ENCODE assay signal across 21 cellular contexts in the genomic region with DNA sequence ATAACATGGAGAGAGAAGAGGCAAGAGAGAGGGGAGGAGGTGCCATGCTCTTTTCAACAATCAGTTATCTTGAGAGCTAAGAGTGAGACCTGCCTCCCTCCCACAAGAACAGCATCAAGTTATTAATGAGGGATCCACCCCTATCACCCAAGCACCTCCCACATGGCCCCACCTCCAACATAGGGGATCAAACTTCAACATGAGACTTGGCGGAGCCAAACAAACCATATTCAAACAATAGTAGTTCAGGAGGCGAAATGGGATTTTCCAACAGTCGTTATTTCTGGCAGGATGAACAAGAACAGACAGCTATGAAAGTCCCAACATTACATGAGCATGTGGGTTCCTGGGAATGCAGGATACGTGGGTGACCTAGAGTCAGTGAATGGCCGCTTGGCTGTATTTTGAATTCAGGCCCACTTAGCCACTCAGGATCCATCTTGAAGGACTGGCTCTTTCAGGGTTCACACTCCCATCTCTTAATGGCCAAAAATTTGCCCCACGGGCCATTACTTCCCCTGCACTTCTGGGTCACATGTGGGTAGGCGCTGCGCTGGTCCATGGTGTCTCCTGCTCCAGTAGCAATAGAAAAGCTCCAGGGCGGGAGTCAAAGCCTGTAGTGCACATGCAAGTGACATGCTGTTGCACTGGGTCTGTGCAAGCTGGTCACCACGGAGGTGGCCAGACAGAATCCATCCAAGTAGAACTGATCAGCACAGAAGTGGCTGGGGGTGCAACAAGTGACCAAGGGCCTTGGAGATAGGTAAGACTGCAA. TPM values are rescaled to one million over a fixed set of nuclear protein-coding genes. Genes with fewer than 3 reads are reported as not detected.
DNase-seq lines count a peak whose midpoint lies in the region; ATAC-seq and TF ChIP-seq lines count a peak whose summit lies in the region.
"Had no signal": no experiment of that assay in that cellular context is flagged by ENCODE, and none has a peak within 500 bp of the region (broad histone marks: within the 10 kb centered on the region; RNA-seq: fewer than 3 reads in every experiment).

No MANE protein-coding gene starts in this region.

- H2BK5ac ChIP-seq in mesendoderm (ENCODE audit: low read length): no peak overlapping the region

- no peak overlapping the region for H4K8ac ChIP-seq in mesendoderm (ENCODE audit: low read depth, low read length)

- TF ChIP-seq CTCF in suprapubic skin (IDR thresholded peaks at IDR 0.05): no peak

- H3K79me2 ChIP-seq in mesendoderm (ENCODE audit: control insufficient read depth, insufficient read depth, low read length): no peaks in the 10 kb centered on the region

- TF ChIP-seq POLR2A in suprapubic skin (IDR thresholded peaks at IDR 0.05): no peak
- TF ChIP-seq POLR2A in GM18505 (IDR thresholded peaks at IDR 0.05; ENCODE audit: borderline replicate concordance, extremely low read depth, insufficient read depth, insufficient read length): no peak

- TF ChIP-seq EP300 in suprapubic skin (IDR thresholded peaks at IDR 0.05): no peak

- H3K18ac ChIP-seq in mesendoderm (ENCODE audit: low read length): no peak overlapping the region

- H3K27ac ChIP-seq in mesendoderm (ENCODE audit: low read depth, low read length) (no peak overlapping the region), suprapubic skin (no peak overlapping the region)
- H3K27ac ChIP-seq: colonic mucosa, prostate gland, tibial artery had no signal

- H3K27me3 ChIP-seq in MG63 (no peaks in the 10 kb centered on the region), mesendoderm (ENCODE audit: insufficient read depth, low read length, poor library complexity) (no peaks in the 10 kb centered on the region), suprapubic skin (peaks cover 3% of the 10 kb centered on the region)
- H3K27me3 ChIP-seq: colonic mucosa had no signal

- no peaks in the 10 kb centered on the region for H3K79me1 ChIP-seq in mesendoderm (ENCODE audit: low read length)

- H3K4me3 ChIP-seq in MG63: no peak overlapping the region
- H3K4me3 ChIP-seq in mesendoderm (ENCODE audit: low read length): no peak overlapping the region
- no peak overlapping the region for H3K4me3 ChIP-seq in suprapubic skin
- H3K4me3 ChIP-seq: colonic mucosa, lung, prostate gland, tibial artery had no signal

- no peak overlapping the region for H3K4me2 ChIP-seq in mesendoderm (ENCODE audit: low read length)

- no peak overlapping the region for H2BK15ac ChIP-seq in mesendoderm (replicated peaks; ENCODE audit: low read depth)

- H3K4ac ChIP-seq in mesendoderm (ENCODE audit: low read depth, low read length): no peak overlapping the region

- H2AK5ac ChIP-seq in mesendoderm (ENCODE audit: low read length): peak overlapping the region; percentile 27

- H3K56ac ChIP-seq in mesendoderm (ENCODE audit: low read length): peak overlapping the region; percentile 6

- no CpG with 5 or more reads among the region's 10 CpGs for WGBS in mesendoderm (ENCODE audit: extremely low coverage, insufficient coverage, low lambda C conversion rate)
- 70% methylated on average over 10 of the region's 10 CpGs for WGBS in suprapubic skin

- H4K5ac ChIP-seq in mesendoderm (ENCODE audit: low read length): no peak overlapping the region

- H2BK120ac ChIP-seq in mesendoderm (ENCODE audit: low read depth, low read length): no peak overlapping the region

- peak; percentile 44 for DNase-seq in Daoy (ENCODE audit: low read depth)
- peak; percentile 38 for DNase-seq in MG63
- peak; percentile 80 for DNase-seq in dermis blood vessel endothelial cell
- peak; percentile 37 for DNase-seq in mesendoderm
- no peak for DNase-seq in SIG-M5 treated with dmso at 0.1 percent for 504 hours (lab: John Stamatoyannopoulos, UW; ENCODE audit: unreplicated experiment)
- no peak for DNase-seq in suprapubic skin (ENCODE audit: low spot score in 2 of 2)
- DNase-seq: activated CD4-positive, alpha-beta T cell treated with anti-CD3 and anti-CD28 coated beads for 36 hours; activated naive CD4-positive, alpha-beta T cell treated with Interleukin-2 at 50 U/mL for 16 hours; activated T-cell treated with anti-CD3 and anti-CD28 coated beads, Interleukin-2, amount 50 U/mL, for 48 hours; colonic mucosa; GOT3; NCI-H1092 treated with DMSO at 0.1 percent for 48 hours; NCI-H2029; NCI-H446; stimulated activated naive CD8-positive, alpha-beta T cell treated with anti-CD3 and anti-CD28 coated beads, Interleukin-15, amount 100 ng/mL, for 72 hours; T-helper 17 cell; tibial artery had no signal

- no peak overlapping the region for H3K9ac ChIP-seq in mesendoderm (ENCODE audit: low read length)

- H3K4me1 ChIP-seq in mesendoderm (ENCODE audit: control insufficient read depth, low read depth, low read length) (peaks cover 2% of the 10 kb centered on the region), suprapubic skin (no peaks in the 10 kb centered on the region)
- H3K4me1 ChIP-seq: colonic mucosa, prostate gland had no signal

- H3K36me3 ChIP-seq in MG63 (no peaks in the 10 kb centered on the region), mesendoderm (ENCODE audit: control insufficient read depth, insufficient read depth, low read length) (no peaks in the 10 kb centered on the region), suprapubic skin (no peaks in the 10 kb centered on the region)
- H3K36me3 ChIP-seq: colonic mucosa, prostate gland, tibial artery had no signal

- H3K9me3 ChIP-seq in MG63 (no peaks in the 10 kb centered on the region), suprapubic skin (no peaks in the 10 kb centered on the region)
- H3K9me3 ChIP-seq: colonic mucosa, prostate gland, tibial artery had no signal

- no peak overlapping the region for H3K23ac ChIP-seq in mesendoderm (ENCODE audit: low read length)

- ATAC-seq in HG03442 (IDR thresholded peaks at IDR 0.05; ENCODE audit: unreplicated experiment) (no peak), GM18505 (IDR thresholded peaks at IDR 0.05; ENCODE audit: unreplicated experiment) (no peak)
- ATAC-seq: activated CD4-positive, alpha-beta T cell treated with anti-CD3 and anti-CD28 coated beads for 36 hours; stimulated activated naive CD8-positive, alpha-beta T cell treated with anti-CD3 and anti-CD28 coated beads, Interleukin-15, amount 100 ng/mL, for 72 hours; T-helper 17 cell had no signal

RNA-seq across cellular contexts. Expression of a gene that starts 7.1 kb away (rescaled TPM):
- 45.9 and 49.2 TPM in 2 replicates for total RNA-seq in Daoy (2014; rRNA removed; shearing (Covaris generic))
- 48.8 and 49.4 TPM in 2 replicates for total RNA-seq in MG63 (2014; rRNA removed; shearing (Covaris generic); ENCODE audit: low replicate concordance)
- total RNA-seq in dermis blood vessel endothelial cell (48.3 and 50.2 TPM in 2 replicates), suprapubic skin (10 to 100 TPM; 28.8 to 41.9 (median 37.1) TPM)
- polyA plus RNA-seq in mesendoderm (2013, experiment 1 of 2): 36.5 TPM
- 36.1 TPM for polyA plus RNA-seq in mesendoderm (2013, experiment 2 of 2)

RNA-seq across cellular contexts. Expression of a gene that starts 24.8 kb away (rescaled TPM):
- 98.5 and 104 TPM in 2 replicates for total RNA-seq in Daoy (2014; rRNA removed; shearing (Covaris generic))
- 281 and 342 TPM in 2 replicates for total RNA-seq in MG63 (2014; rRNA removed; shearing (Covaris generic); ENCODE audit: low replicate concordance)
- total RNA-seq in dermis blood vessel endothelial cell: 107 and 163 TPM in 2 replicates
- 33.8 TPM for polyA plus RNA-seq in mesendoderm (2013, experiment 1 of 2)
- polyA plus RNA-seq in mesendoderm (2013, experiment 2 of 2): 34.2 TPM
- 100 to 1,000 TPM; 298 to 644 (median 435) TPM for total RNA-seq in suprapubic skin

RNA-seq across cellular contexts. Expression of a gene that starts 52.6 kb away (rescaled TPM):
- total RNA-seq in Daoy (2014; rRNA removed; shearing (Covaris generic)): 54.8 and 80.5 TPM in 2 replicates
- total RNA-seq in MG63 (2014; rRNA removed; shearing (Covaris generic); ENCODE audit: low replicate concordance): 151 and 166 TPM in 2 replicates
- total RNA-seq in dermis blood vessel endothelial cell (27.9 and 47.3 TPM in 2 replicates), suprapubic skin (100 to 1,000 TPM; 119 to 173 (median 161) TPM)
- polyA plus RNA-seq in mesendoderm (2013, experiment 1 of 2): 170 TPM
- 166 TPM for polyA plus RNA-seq in mesendoderm (2013, experiment 2 of 2)

RNA-seq across cellular contexts. Expression of a gene that starts 52.7 kb away (rescaled TPM):
- total RNA-seq in Daoy (2014; rRNA removed; shearing (Covaris generic)): 99.3 and 104 TPM in 2 replicates
- 146 and 237 TPM in 2 replicates for total RNA-seq in MG63 (2014; rRNA removed; shearing (Covaris generic); ENCODE audit: low replicate concordance)
- 9.8 and 14.1 TPM in 2 replicates for total RNA-seq in dermis blood vessel endothelial cell
- polyA plus RNA-seq in mesendoderm (2013, experiment 1 of 2): 98.4 TPM
- 97.6 TPM for polyA plus RNA-seq in mesendoderm (2013, experiment 2 of 2)
- total RNA-seq in suprapubic skin: 10 to 100 TPM; 21.9 to 33.9 (median 30.5) TPM

Comparison
In these comparisons a context has a peak if more than half of its experiments do, and no peak if none do; other contexts are left out.
1. DNase-seq: peak in Daoy (single experiment), MG63 (single experiment), dermis blood vessel endothelial cell (single experiment) and mesendoderm (single experiment); none in SIG-M5 treated with dmso at 0.1 percent for 504 hours (single experiment) and suprapubic skin (0 of 2).